1 cellular context compared by ENCODE assay signal in the genomic region with DNA sequence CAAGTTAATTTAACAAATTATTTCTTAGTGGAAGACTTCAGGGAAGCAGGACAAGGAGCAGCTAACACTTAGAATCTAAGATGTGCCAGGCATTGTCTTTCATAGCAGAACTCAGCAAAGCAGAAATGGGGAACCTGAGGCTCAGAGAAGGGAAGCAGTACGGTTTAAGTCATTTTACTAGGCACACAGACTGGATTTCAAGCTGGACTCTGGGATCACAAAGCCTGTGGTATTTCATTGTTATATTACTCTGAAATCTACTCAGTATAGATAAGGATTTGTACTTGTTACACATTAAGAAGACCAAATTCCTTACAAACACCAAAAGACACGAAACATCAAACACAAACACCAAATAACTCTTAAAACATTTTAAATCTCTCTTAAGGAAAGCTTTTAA.
TF ChIP-seq lines count a peak whose summit lies in the region.

No MANE protein-coding gene starts in this region.

TF ChIP-seq in GM23338, 12 proteins besides CTCF, POLR2A, EP300 and RAD21 (continued from another document):
- TF ChIP-seq, protein P1, sequence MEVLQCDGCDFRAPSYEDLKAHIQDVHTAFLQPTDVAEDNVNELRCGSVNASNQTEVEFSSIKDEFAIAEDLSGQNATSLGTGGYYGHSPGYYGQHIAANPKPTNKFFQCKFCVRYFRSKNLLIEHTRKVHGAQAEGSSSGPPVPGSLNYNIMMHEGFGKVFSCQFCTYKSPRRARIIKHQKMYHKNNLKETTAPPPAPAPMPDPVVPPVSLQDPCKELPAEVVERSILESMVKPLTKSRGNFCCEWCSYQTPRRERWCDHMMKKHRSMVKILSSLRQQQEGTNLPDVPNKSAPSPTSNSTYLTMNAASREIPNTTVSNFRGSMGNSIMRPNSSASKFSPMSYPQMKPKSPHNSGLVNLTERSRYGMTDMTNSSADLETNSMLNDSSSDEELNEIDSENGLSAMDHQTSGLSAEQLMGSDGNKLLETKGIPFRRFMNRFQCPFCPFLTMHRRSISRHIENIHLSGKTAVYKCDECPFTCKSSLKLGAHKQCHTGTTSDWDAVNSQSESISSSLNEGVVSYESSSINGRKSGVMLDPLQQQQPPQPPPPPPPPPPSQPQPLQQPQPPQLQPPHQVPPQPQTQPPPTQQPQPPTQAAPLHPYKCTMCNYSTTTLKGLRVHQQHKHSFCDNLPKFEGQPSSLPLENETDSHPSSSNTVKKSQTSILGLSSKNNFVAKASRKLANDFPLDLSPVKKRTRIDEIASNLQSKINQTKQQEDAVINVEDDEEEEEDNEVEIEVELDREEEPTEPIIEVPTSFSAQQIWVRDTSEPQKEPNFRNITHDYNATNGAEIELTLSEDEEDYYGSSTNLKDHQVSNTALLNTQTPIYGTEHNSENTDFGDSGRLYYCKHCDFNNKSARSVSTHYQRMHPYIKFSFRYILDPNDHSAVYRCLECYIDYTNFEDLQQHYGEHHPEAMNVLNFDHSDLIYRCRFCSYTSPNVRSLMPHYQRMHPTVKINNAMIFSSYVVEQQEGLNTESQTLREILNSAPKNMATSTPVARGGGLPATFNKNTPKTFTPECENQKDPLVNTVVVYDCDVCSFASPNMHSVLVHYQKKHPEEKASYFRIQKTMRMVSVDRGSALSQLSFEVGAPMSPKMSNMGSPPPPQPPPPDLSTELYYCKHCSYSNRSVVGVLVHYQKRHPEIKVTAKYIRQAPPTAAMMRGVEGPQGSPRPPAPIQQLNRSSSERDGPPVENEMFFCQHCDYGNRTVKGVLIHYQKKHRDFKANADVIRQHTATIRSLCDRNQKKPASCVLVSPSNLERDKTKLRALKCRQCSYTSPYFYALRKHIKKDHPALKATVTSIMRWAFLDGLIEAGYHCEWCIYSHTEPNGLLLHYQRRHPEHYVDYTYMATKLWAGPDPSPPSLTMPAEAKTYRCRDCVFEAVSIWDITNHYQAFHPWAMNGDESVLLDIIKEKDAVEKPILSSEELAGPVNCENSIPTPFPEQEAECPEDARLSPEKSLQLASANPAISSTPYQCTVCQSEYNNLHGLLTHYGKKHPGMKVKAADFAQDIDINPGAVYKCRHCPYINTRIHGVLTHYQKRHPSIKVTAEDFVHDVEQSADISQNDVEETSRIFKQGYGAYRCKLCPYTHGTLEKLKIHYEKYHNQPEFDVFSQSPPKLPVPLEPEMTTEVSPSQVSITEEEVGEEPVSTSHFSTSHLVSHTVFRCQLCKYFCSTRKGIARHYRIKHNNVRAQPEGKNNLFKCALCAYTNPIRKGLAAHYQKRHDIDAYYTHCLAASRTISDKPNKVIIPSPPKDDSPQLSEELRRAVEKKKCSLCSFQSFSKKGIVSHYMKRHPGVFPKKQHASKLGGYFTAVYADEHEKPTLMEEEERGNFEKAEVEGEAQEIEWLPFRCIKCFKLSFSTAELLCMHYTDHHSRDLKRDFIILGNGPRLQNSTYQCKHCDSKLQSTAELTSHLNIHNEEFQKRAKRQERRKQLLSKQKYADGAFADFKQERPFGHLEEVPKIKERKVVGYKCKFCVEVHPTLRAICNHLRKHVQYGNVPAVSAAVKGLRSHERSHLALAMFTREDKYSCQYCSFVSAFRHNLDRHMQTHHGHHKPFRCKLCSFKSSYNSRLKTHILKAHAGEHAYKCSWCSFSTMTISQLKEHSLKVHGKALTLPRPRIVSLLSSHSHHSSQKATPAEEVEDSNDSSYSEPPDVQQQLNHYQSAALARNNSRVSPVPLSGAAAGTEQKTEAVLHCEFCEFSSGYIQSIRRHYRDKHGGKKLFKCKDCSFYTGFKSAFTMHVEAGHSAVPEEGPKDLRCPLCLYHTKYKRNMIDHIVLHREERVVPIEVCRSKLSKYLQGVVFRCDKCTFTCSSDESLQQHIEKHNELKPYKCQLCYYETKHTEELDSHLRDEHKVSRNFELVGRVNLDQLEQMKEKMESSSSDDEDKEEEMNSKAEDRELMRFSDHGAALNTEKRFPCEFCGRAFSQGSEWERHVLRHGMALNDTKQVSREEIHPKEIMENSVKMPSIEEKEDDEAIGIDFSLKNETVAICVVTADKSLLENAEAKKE (CRISPR knock-in tag; IDR thresholded peaks at IDR 0.05): no peak
- TF ChIP-seq JUNB (IDR thresholded peaks at IDR 0.05; ENCODE audit: unreplicated experiment): no peak
- TF ChIP-seq NANOG (IDR thresholded peaks at IDR 0.05; ENCODE audit: borderline replicate concordance): no peak
- no peak for TF ChIP-seq ZNF331 (CRISPR knock-in tag; IDR thresholded peaks at IDR 0.05; ENCODE audit: low read depth)
- no peak for TF ChIP-seq ZNF114 (CRISPR knock-in tag; IDR thresholded peaks at IDR 0.05)
TF ChIP-seq in GM23338: peak in this region for 0.
